Comparison of ENCODE assay signal across 1 cellular context in the genomic region with DNA sequence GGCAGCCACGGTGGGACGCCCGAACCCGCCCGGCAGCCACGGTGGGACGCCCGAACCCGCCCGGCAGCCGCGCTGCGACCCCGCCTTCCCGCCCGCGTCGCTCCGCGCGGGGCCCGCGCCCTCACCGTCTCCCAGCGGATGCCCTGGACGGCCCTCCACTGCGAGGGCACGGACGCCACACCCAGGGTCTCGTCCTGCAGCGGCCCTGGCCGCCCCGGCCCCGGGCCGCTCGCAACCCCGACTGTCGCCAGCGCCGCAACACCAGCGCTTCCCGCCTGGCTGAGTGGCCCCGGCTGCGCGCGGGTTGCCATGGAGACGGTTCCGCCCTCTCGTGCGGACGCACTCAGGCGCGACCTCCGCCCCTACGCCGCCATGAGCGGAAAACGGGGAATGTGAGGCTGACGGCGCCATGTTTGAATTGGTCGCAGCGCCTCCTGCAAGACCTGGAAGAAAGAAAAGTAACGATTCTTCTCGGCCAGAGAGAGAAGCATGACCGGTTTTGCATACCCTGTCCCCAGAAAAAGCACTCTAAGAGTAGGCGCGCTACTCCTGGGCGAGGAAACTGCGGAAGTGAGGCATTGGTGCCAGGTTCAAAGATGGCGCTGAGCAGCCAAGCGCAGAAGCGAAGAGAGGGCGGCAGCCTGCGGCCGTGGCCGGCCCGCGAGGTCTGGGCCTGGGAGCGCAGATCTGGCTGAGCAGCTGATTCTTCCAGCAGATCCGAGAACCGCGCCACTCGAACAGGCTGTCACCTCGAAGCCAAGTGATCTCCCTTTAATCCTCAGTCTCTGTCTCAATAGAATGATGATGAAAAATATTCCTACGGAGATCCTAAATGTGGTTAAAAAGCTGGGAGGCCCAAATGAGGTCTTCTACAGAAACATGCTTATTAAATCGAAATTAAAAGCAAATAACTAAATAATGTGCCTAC.
TF ChIP-seq lines count a peak whose summit lies in the region.

TSS of gene DYNC2I2 (minus strand) at position 432 of the 928 bp plus-strand sequence. CDS start at position 311, 121 bp downstream.

TF ChIP-seq in WTC11, 78 proteins besides CTCF, POLR2A, EP300 and RAD21 (continued from another document):
- TF ChIP-seq ATF2 (CRISPR knock-in tag; IDR thresholded peaks at IDR 0.05; ENCODE audit: borderline replicate concordance, low read depth) (no peak), CDX4 (CRISPR knock-in tag; IDR thresholded peaks at IDR 0.05; ENCODE audit: borderline replicate concordance) (no peak), PRRX2 (CRISPR knock-in tag; IDR thresholded peaks at IDR 0.05) (no peak), IRF2 (CRISPR knock-in tag; IDR thresholded peaks at IDR 0.05; ENCODE audit: borderline replicate concordance, low read depth) (no peak), NR3C1 (CRISPR knock-in tag; conservative IDR thresholded peaks at IDR 0.05; ENCODE audit: low read depth) (no peak)
